Comparison of ENCODE assay signal across 8 cellular contexts in the genomic region with DNA sequence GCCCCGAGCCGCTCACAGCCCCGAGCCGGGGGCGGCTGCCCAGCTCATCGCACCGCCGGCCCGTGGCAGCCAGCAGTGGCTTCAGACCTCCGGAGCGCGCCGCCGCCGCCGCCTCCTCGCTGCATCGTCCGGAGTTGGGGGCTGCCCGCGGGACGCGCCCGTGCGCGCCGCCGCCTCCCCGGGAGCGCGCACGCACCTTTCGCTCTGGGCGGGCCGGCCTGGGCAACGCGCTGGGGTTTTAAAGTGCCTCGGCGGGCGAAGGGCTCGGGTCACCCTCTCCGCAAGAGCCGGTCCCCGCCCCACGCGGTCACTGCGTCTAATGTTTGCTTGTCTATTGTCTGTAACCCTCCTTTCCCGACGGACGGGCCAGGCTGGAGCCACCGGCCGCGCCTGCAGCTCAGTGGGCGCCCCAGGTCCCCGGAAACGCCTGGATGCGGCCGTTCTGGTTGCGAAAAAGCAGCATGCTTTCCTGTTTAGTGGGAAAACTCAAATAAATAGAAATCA. TPM values are rescaled to one million over a fixed set of nuclear protein-coding genes. Genes with fewer than 3 reads are reported as not detected.
DNase-seq lines count a peak whose midpoint lies in the region; ATAC-seq and TF ChIP-seq lines count a peak whose summit lies in the region.

A gene (minus strand): TSS at position 143 of the 504 bp plus-strand sequence. CDS start 205 bp downstream, outside the sequence.

- peak within 1 kb of the TSS; percentile 88 for H3K27ac Mint-ChIP-seq in endothelial cell (ENCODE audit: unreplicated experiment)

- H3K4me1 Mint-ChIP-seq in endothelial cell (ENCODE audit: unreplicated experiment), result peaks cover 54% of the 10 kb centered on the region

- DNase-seq in COLO829 (ENCODE audit: low spot score), result peak; percentile 71
- DNase-seq in HT1080 (ENCODE audit: low read depth), result peak; percentile 92
- peak; percentile 81 for DNase-seq in NOMO-1 treated with DMSO at 0.1 percent for 48 hours (lab: John Stamatoyannopoulos, UW; ENCODE audit: unreplicated experiment)
- DNase-seq in activated CD8-positive, alpha-beta memory T cell treated with anti-CD3 and anti-CD28 coated beads, Interleukin-2, amount 50 U/mL, for 4 hours, result peak; percentile 76
- DNase-seq in endothelial cell (ENCODE audit: low spot score), result peak; percentile 82
- peak; percentile 71 for DNase-seq in midbrain (lab: John Stamatoyannopoulos, UW)
- DNase-seq in stimulated activated CD8-positive, alpha-beta memory T cell treated with anti-CD3 and anti-CD28 coated beads, Interleukin-15, amount 100 ng/mL, for 48 hours (ENCODE audit: low read depth in 2 of 2), result peak; percentile 61 to 71

- TF ChIP-seq CTCF in endothelial cell (IDR thresholded peaks at IDR 0.05; ENCODE audit: unreplicated experiment), result no peak

- H3K36me3 Mint-ChIP-seq in endothelial cell (ENCODE audit: low read depth, unreplicated experiment), result no peaks in the 10 kb centered on the region

- H3K9me3 Mint-ChIP-seq in endothelial cell (ENCODE audit: unreplicated experiment), result no peaks in the 10 kb centered on the region

- peak within 1 kb of the TSS; percentile 96 for H3K4me3 Mint-ChIP-seq in endothelial cell (ENCODE audit: unreplicated experiment)

- peak; percentile 80 for ATAC-seq in GM21360 (IDR thresholded peaks at IDR 0.05; ENCODE audit: unreplicated experiment)

- H3K27me3 Mint-ChIP-seq in endothelial cell (ENCODE audit: unreplicated experiment), result peaks cover 4% of the 10 kb centered on the region

RNA-seq across cellular contexts. Expression of the gene that starts here (rescaled TPM):
- 111 and 115 TPM in 2 replicates for total RNA-seq in HT1080 (2014; rRNA removed; shearing (Covaris generic))
- polyA plus RNA-seq in HT1080 (2015; cell fraction: cytosol; rRNA removed), result 102 and 119 TPM in 2 replicates
- 151 and 171 TPM in 2 replicates for polyA plus RNA-seq in HT1080 (2015; cell fraction: nucleus; rRNA removed)
- 60.4 TPM for total RNA-seq in endothelial cell (ENCODE audit: unreplicated experiment)

Comparison
In these comparisons a context has a peak if more than half of its experiments do, and no peak if none do; other contexts are left out.
1. Peak in every context shown above with its lines: DNase-seq and ATAC-seq.